Comparison of ENCODE assay signal across 26 cellular contexts in the genomic region with DNA sequence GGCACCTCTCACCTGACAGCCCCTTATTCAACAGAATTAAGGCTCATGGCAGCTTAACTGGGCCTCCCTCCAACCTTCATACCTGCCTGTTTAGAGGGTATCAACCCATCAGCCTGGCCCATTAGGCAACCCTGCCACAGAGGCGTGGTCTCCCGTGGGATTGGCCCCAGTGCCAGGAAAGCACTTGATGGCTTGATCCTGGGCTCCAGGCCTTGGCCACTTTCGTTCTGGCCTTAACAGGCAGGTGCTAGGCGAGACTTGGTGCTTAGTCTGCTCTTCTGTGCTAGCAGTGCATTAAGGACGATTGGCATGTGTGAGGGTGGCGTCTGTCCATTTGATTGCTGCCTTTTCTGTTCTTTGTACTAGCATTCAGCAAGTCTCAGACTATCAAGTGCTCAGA.
A peak's percentile ranks its signal among the peaks of the same experiment; 100 is the strongest.
DNase-seq lines count a peak whose midpoint lies in the region; ATAC-seq, FAIRE-seq and TF ChIP-seq lines count a peak whose summit lies in the region.
"Had no signal": no experiment of that assay in that cellular context is flagged by ENCODE, and none has a peak within 500 bp of the region (broad histone marks: within the 10 kb centered on the region; RNA-seq: fewer than 3 reads in every experiment).

No MANE protein-coding gene starts in this region.

- peaks cover 63 to 64% of the 10 kb centered on the region in 2 donors for H3K36me3 ChIP-seq in kidney (ENCODE audit: control insufficient read depth in 1 of 2, insufficient read depth in 2 of 2, low read length in 2 of 2)
- peaks cover 29 to 96% (median 43%) of the 10 kb centered on the region in 4 donors for H3K36me3 ChIP-seq in sigmoid colon

- H3K27me3 ChIP-seq in sigmoid colon, result no peaks in the 10 kb centered on the region
- H3K27me3 ChIP-seq: BLaER1 had no signal

- peaks cover 40% of the 10 kb centered on the region for H3K36me3 Mint-ChIP-seq in activated CD8-positive, alpha-beta memory T cell treated with anti-CD3 and anti-CD28 coated beads, Interleukin-2, amount 10 ng/mL, durations not matched to agents 7 days and 5 days
- peaks cover 94% of the 10 kb centered on the region for H3K36me3 Mint-ChIP-seq in activated T-helper 17 cell treated with anti-CD3 and anti-CD28 coated beads, Interleukin-2, amount 50 U/mL, for 72 hours (ENCODE audit: low read depth)

- no peak for TF ChIP-seq EP300 in sigmoid colon (IDR thresholded peaks at IDR 0.05)

- H3K27ac Mint-ChIP-seq in activated CD8-positive, alpha-beta memory T cell treated with anti-CD3 and anti-CD28 coated beads, Interleukin-2, amount 10 ng/mL, durations not matched to agents 7 days and 5 days, result no peak overlapping the region
- peak overlapping the region; percentile 54 for H3K27ac Mint-ChIP-seq in activated T-helper 17 cell treated with anti-CD3 and anti-CD28 coated beads, Interleukin-2, amount 50 U/mL, for 72 hours
- H3K27ac Mint-ChIP-seq: CD4-positive, CD25-positive, alpha-beta regulatory T cell; GM23338 had no signal

- TF ChIP-seq CTCF in kidney (IDR thresholded peaks at IDR 0.05; ENCODE audit: borderline replicate concordance, extremely low read depth, insufficient read depth) (no peak), sigmoid colon (IDR thresholded peaks at IDR 0.05) (no peak), lower leg skin (IDR thresholded peaks at IDR 0.05) (no peak)

- 91 to 97% methylated on average over 6 of the region's 6 CpGs for WGBS in sigmoid colon, 2 donors
- 90 to 98% methylated on average over 6 of the region's 6 CpGs for WGBS in lower leg skin, 2 donors

- H3K4me3 ChIP-seq in kidney (ENCODE audit: low read length in 2 of 2), result no peak overlapping the region
- no peak overlapping the region for H3K4me3 ChIP-seq in sigmoid colon
- no peak overlapping the region for H3K4me3 ChIP-seq in lower leg skin (ENCODE audit: low read depth, poor library complexity, severe bottlenecking)
- H3K4me3 ChIP-seq: BLaER1, GM23338, SK-N-MC had no signal

- H3K27ac ChIP-seq in kidney (ENCODE audit: low read depth in 2 of 2, low read length in 2 of 2) (no peak overlapping the region), sigmoid colon (no peak overlapping the region)
- H3K27ac ChIP-seq: BLaER1, SK-N-MC had no signal

- CTCF ChIA-PET in activated CD8-positive, alpha-beta memory T cell treated with anti-CD3 and anti-CD28 coated beads, Interleukin-2, amount 10 ng/mL, durations not matched to agents 7 days and 5 days (lab: Charles Lee), result no interaction called here

- H3K4me1 Mint-ChIP-seq in activated CD8-positive, alpha-beta memory T cell treated with anti-CD3 and anti-CD28 coated beads, Interleukin-2, amount 10 ng/mL, durations not matched to agents 7 days and 5 days, result peaks cover 18% of the 10 kb centered on the region
- peaks cover 5% of the 10 kb centered on the region for H3K4me1 Mint-ChIP-seq in activated T-helper 17 cell treated with anti-CD3 and anti-CD28 coated beads, Interleukin-2, amount 50 U/mL, for 72 hours
- H3K4me1 Mint-ChIP-seq: CD4-positive, CD25-positive, alpha-beta regulatory T cell had no signal

- no peak for TF ChIP-seq POLR2A in sigmoid colon (IDR thresholded peaks at IDR 0.05)
- no peak for TF ChIP-seq POLR2A in lower leg skin (IDR thresholded peaks at IDR 0.05)

- H3K27me3 Mint-ChIP-seq in activated CD8-positive, alpha-beta memory T cell treated with anti-CD3 and anti-CD28 coated beads, Interleukin-2, amount 10 ng/mL, durations not matched to agents 7 days and 5 days, result no peaks in the 10 kb centered on the region
- H3K27me3 Mint-ChIP-seq in activated T-helper 17 cell treated with anti-CD3 and anti-CD28 coated beads, Interleukin-2, amount 50 U/mL, for 72 hours, result no peaks in the 10 kb centered on the region
- H3K27me3 Mint-ChIP-seq: CD4-positive, CD25-positive, alpha-beta regulatory T cell had no signal

- H3K9me3 ChIP-seq in kidney (ENCODE audit: control insufficient read depth in 1 of 2, low read length in 2 of 2) (no peaks in the 10 kb centered on the region), sigmoid colon (no peaks in the 10 kb centered on the region)
- H3K9me3 ChIP-seq: BLaER1 had no signal

- intact Hi-C loops in kidney (cut with DNase I) (no loop called here), sigmoid colon (cut with DNase I) (no loop called here), lower leg skin (cut with DNase I; ENCODE audit: low total_unique reads) (no loop called here)

- no peaks in the 10 kb centered on the region for H3K9me3 Mint-ChIP-seq in activated CD8-positive, alpha-beta memory T cell treated with anti-CD3 and anti-CD28 coated beads, Interleukin-2, amount 10 ng/mL, durations not matched to agents 7 days and 5 days (ENCODE audit: low read depth)
- H3K9me3 Mint-ChIP-seq in activated T-helper 17 cell treated with anti-CD3 and anti-CD28 coated beads, Interleukin-2, amount 50 U/mL, for 72 hours, result no peaks in the 10 kb centered on the region
- H3K9me3 Mint-ChIP-seq: GM23338, H9 had no signal

- no peak for FAIRE-seq in kidney (lab: Jason Lieb, UNC)
- FAIRE-seq: D721Med, G401.6, HepG2 had no signal

- no peaks in the 10 kb centered on the region for H3K4me1 ChIP-seq in kidney (ENCODE audit: control insufficient read depth in 1 of 2, insufficient read depth in 1 of 2, low read depth in 1 of 2, low read length in 2 of 2)
- H3K4me1 ChIP-seq in sigmoid colon, result peaks cover 0 to 8% (median 0%) of the 10 kb centered on the region in 4 donors
- H3K4me1 ChIP-seq: BLaER1 had no signal

- H3K9ac ChIP-seq in kidney (ENCODE audit: low read length in 2 of 2), result no peak overlapping the region
- H3K9ac ChIP-seq: BLaER1 had no signal

- peak; percentile 40 for DNase-seq in activated CD8-positive, alpha-beta memory T cell treated with anti-CD3 and anti-CD28 coated beads, Interleukin-2, amount 50 U/mL, for 48 hours
- no peak for DNase-seq in activated CD8-positive, alpha-beta memory T cell treated with anti-CD3 and anti-CD28 coated beads, Interleukin-2, amount 10 ng/mL, durations not matched to agents 7 days and 5 days
- DNase-seq in kidney, result peak; percentile 54
- peak; percentile 29 for DNase-seq in sigmoid colon
- no peak for DNase-seq in stimulated activated naive CD4-positive, alpha-beta T cell (lab: John Stamatoyannopoulos, UW)
- DNase-seq in lower leg skin (ENCODE audit: low spot score in 2 of 2), result no peak
- DNase-seq: CD4-positive, CD25-positive, alpha-beta regulatory T cell; H9; Karpas-422; NCI-H1092; NCI-H1436; NCI-H187 treated with DMSO at 0.1 percent for 48 hours; NCI-H2171 treated with DMSO at 0.1 percent for 48 hours; NCI-H345; NCI-H524; NCI-H774; RPMI8226; SIG-M5 had no signal

- ATAC-seq in activated CD8-positive, alpha-beta memory T cell treated with anti-CD3 and anti-CD28 coated beads, Interleukin-2, amount 10 ng/mL, durations not matched to agents 7 days and 5 days, result no peak
- ATAC-seq in activated T-helper 17 cell treated with anti-CD3 and anti-CD28 coated beads, Interleukin-2, amount 50 U/mL, for 72 hours (replicated peaks), result no peak
- ATAC-seq in HG03442 (IDR thresholded peaks at IDR 0.05; ENCODE audit: unreplicated experiment), result no peak
- ATAC-seq: GM23338, HepG2 had no signal

- H3K4me3 Mint-ChIP-seq in activated CD8-positive, alpha-beta memory T cell treated with anti-CD3 and anti-CD28 coated beads, Interleukin-2, amount 10 ng/mL, durations not matched to agents 7 days and 5 days, result no peak overlapping the region
- H3K4me3 Mint-ChIP-seq in activated T-helper 17 cell treated with anti-CD3 and anti-CD28 coated beads, Interleukin-2, amount 50 U/mL, for 72 hours, result no peak overlapping the region
- H3K4me3 Mint-ChIP-seq: CD4-positive, CD25-positive, alpha-beta regulatory T cell; GM23338; H9 had no signal

Comparison
In these comparisons a context has a peak if more than half of its experiments do, and no peak if none do; other contexts are left out.
1. DNase-seq: peak in activated CD8-positive, alpha-beta memory T cell treated with anti-CD3 and anti-CD28 coated beads, Interleukin-2, amount 50 U/mL, for 48 hours (single experiment), kidney (single experiment) and sigmoid colon (single experiment); none in activated CD8-positive, alpha-beta memory T cell treated with anti-CD3 and anti-CD28 coated beads, Interleukin-2, amount 10 ng/mL, durations not matched to agents 7 days and 5 days (single experiment), stimulated activated naive CD4-positive, alpha-beta T cell (0 of 6) and lower leg skin (0 of 2).